ENCODE assay signal across 22 cellular contexts in the genomic region with DNA sequence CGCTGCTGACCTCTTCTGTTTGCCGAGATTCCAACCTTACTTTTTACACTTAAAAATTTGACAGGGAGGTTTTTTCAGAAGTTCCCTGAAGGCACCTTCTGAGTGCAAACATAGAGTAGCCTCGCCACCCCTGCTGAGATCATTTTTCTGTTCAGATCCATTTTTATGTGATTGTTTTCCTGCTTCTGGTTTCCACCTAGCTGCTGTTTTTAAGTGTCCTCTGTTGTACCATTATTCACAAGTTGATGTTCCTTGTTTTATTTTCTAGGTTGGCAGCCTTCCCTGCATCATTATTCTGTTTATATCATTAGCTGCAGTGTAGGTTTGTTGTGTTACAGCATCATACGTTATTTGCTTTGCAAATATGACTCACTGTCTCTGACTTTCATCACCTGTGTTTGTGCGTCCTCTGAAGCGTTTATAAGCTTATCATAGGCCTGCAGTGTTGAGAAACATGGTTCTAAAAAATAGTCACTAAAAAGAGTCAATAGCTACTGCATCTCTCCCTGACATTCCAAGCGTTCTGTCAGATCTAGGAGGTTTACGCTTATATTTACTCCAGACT.
DNase-seq lines count a peak whose midpoint lies in the region; ATAC-seq and TF ChIP-seq lines count a peak whose summit lies in the region.
"Had no signal": no experiment of that assay in that cellular context is flagged by ENCODE, and none has a peak within 500 bp of the region (broad histone marks: within the 10 kb centered on the region; RNA-seq: fewer than 3 reads in every experiment).

No MANE protein-coding gene starts in this region.

- H3K27me3 ChIP-seq in RWPE2 (ENCODE audit: insufficient read depth, poor library complexity, severe bottlenecking) = no peaks in the 10 kb centered on the region
- H3K27me3 ChIP-seq: BLaER1 treated with 17β-estradiol and CSF1 and Interleukin-3, amounts not matched to agents 10 nM and 100 nM; neutrophil had no signal

- H3K9me3 Mint-ChIP-seq in activated CD8-positive, alpha-beta T cell treated with anti-CD3 and anti-CD28 coated beads, Interleukin-2, amount 10 ng/mL, durations not matched to agents 7 days and 5 days (ENCODE audit: insufficient read depth) = no peaks in the 10 kb centered on the region
- H3K9me3 Mint-ChIP-seq: activated CD8-positive, alpha-beta T cell treated with anti-CD3 and anti-CD28 coated beads for 36 hours; activated naive CD4-positive, alpha-beta T cell treated with anti-CD3 and anti-CD28 coated beads, Interleukin-2, amount 50 U/mL, for 24 hours; activated T-cell treated with anti-CD3 and anti-CD28 coated beads, Interleukin-2, amount 50 U/mL, for 4 hours; H9; IgD-negative memory B cell had no signal

- H3K9me3 ChIP-seq in RWPE2 (ENCODE audit: severe bottlenecking) = no peaks in the 10 kb centered on the region
- H3K9me3 ChIP-seq: BLaER1 treated with 17β-estradiol and CSF1 and Interleukin-3, amounts not matched to agents 10 nM and 100 nM; lower lobe of right lung; neutrophil; spleen had no signal

- no peaks in the 10 kb centered on the region for H3K27me3 Mint-ChIP-seq in activated CD8-positive, alpha-beta T cell treated with anti-CD3 and anti-CD28 coated beads, Interleukin-2, amount 10 ng/mL, durations not matched to agents 7 days and 5 days (ENCODE audit: low read depth)

- no peaks in the 10 kb centered on the region for H3K36me3 Mint-ChIP-seq in activated CD8-positive, alpha-beta T cell treated with anti-CD3 and anti-CD28 coated beads, Interleukin-2, amount 10 ng/mL, durations not matched to agents 7 days and 5 days (ENCODE audit: low read depth)
- H3K36me3 Mint-ChIP-seq: activated naive CD4-positive, alpha-beta T cell treated with anti-CD3 and anti-CD28 coated beads, Interleukin-2, amount 50 U/mL, for 24 hours; IgD-negative memory B cell had no signal

- no peaks in the 10 kb centered on the region for H3K36me3 ChIP-seq in RWPE2 (ENCODE audit: low read depth)
- H3K36me3 ChIP-seq: BLaER1 treated with 17β-estradiol and CSF1 and Interleukin-3, amounts not matched to agents 10 nM and 100 nM; lower lobe of right lung; neutrophil; spleen had no signal

- ATAC-seq in RWPE2 (ENCODE audit: low read depth) = peak; percentile 86
- ATAC-seq in activated CD8-positive, alpha-beta T cell treated with anti-CD3 and anti-CD28 coated beads, Interleukin-2, amount 10 ng/mL, durations not matched to agents 7 days and 5 days = no peak
- ATAC-seq: activated CD8-positive, alpha-beta T cell treated with anti-CD3 and anti-CD28 coated beads for 36 hours; activated T-cell treated with anti-CD3 and anti-CD28 coated beads, Interleukin-2, amount 50 U/mL, for 4 hours; lower lobe of right lung had no signal

- no peak overlapping the region for H3K27ac Mint-ChIP-seq in activated CD8-positive, alpha-beta T cell treated with anti-CD3 and anti-CD28 coated beads, Interleukin-2, amount 10 ng/mL, durations not matched to agents 7 days and 5 days
- H3K27ac Mint-ChIP-seq: activated CD8-positive, alpha-beta T cell treated with anti-CD3 and anti-CD28 coated beads for 36 hours; activated naive CD4-positive, alpha-beta T cell treated with anti-CD3 and anti-CD28 coated beads, Interleukin-2, amount 50 U/mL, for 24 hours; H9; IgD-negative memory B cell had no signal

- H3K4me3 Mint-ChIP-seq in activated CD8-positive, alpha-beta T cell treated with anti-CD3 and anti-CD28 coated beads, Interleukin-2, amount 10 ng/mL, durations not matched to agents 7 days and 5 days = no peak overlapping the region
- H3K4me3 Mint-ChIP-seq: activated CD8-positive, alpha-beta T cell treated with anti-CD3 and anti-CD28 coated beads for 36 hours; activated naive CD4-positive, alpha-beta T cell treated with anti-CD3 and anti-CD28 coated beads, Interleukin-2, amount 50 U/mL, for 24 hours; activated T-cell treated with anti-CD3 and anti-CD28 coated beads, Interleukin-2, amount 50 U/mL, for 4 hours; H9; IgD-negative memory B cell had no signal

- CTCF ChIA-PET in activated CD8-positive, alpha-beta T cell treated with anti-CD3 and anti-CD28 coated beads, Interleukin-2, amount 10 ng/mL, durations not matched to agents 7 days and 5 days (lab: Charles Lee) = no interaction called here

- DNase-seq in NCI-H2107 treated with DMSO at 0.1 percent for 48 hours (lab: John Stamatoyannopoulos, UW; ENCODE audit: unreplicated experiment) (peak; percentile 67), NCI-H2107 (lab: John Stamatoyannopoulos, UW) (no peak), NCI-H2029 treated with DMSO at 0.1 percent for 48 hours (lab: John Stamatoyannopoulos, UW) (peak; percentile 12), RWPE2 (ENCODE audit: low spot score) (no peak), kidney tubule cell (ENCODE audit: low spot score) (peak; percentile 42), nucleus accumbens (lab: John Stamatoyannopoulos, UW) (no peak)
- no peak for DNase-seq in activated CD8-positive, alpha-beta T cell treated with anti-CD3 and anti-CD28 coated beads, Interleukin-2, amount 10 ng/mL, durations not matched to agents 7 days and 5 days
- DNase-seq in activated T-cell treated with anti-CD3 and anti-CD28 coated beads, Interleukin-2, amount 50 U/mL, for 1 hour = no peak
- DNase-seq: activated CD4-positive, CD25-positive, alpha-beta regulatory T cell; activated CD8-positive, alpha-beta T cell treated with anti-CD3 and anti-CD28 coated beads for 36 hours; activated T-cell treated with anti-CD3 and anti-CD28 coated beads, Interleukin-2, amount 50 U/mL, for 4 hours; DMS 273 treated with DMSO at 0.1 percent for 48 hours; effector memory CD4-positive, alpha-beta T cell; glutamatergic neuron; H9; lower lobe of right lung; NCI-H524; spleen had no signal

- H3K4me1 Mint-ChIP-seq in activated CD8-positive, alpha-beta T cell treated with anti-CD3 and anti-CD28 coated beads, Interleukin-2, amount 10 ng/mL, durations not matched to agents 7 days and 5 days (ENCODE audit: low read depth) = no peaks in the 10 kb centered on the region
- H3K4me1 Mint-ChIP-seq: activated naive CD4-positive, alpha-beta T cell treated with anti-CD3 and anti-CD28 coated beads, Interleukin-2, amount 50 U/mL, for 24 hours; H9; IgD-negative memory B cell had no signal

- H3K4me3 ChIP-seq in RWPE2 (ENCODE audit: severe bottlenecking) = no peak overlapping the region
- H3K4me3 ChIP-seq: BLaER1 treated with 17β-estradiol and CSF1 and Interleukin-3, amounts not matched to agents 10 nM and 100 nM; lower lobe of right lung; spleen had no signal

- peaks cover 3% of the 10 kb centered on the region for H3K4me1 ChIP-seq in RWPE2 (ENCODE audit: insufficient read depth, poor library complexity, severe bottlenecking)
- H3K4me1 ChIP-seq: lower lobe of right lung, spleen had no signal

- no peak for TF ChIP-seq CTCF in RWPE2 (IDR thresholded peaks at IDR 0.05; ENCODE audit: poor library complexity, severe bottlenecking)

- POLR2A ChIA-PET in activated CD8-positive, alpha-beta T cell treated with anti-CD3 and anti-CD28 coated beads, Interleukin-2, amount 10 ng/mL, durations not matched to agents 7 days and 5 days (lab: Charles Lee) = no interaction called here

- no peak overlapping the region for H3K27ac ChIP-seq in RWPE2 (ENCODE audit: poor library complexity, severe bottlenecking)
- H3K27ac ChIP-seq: BLaER1 treated with 17β-estradiol and CSF1 and Interleukin-3, amounts not matched to agents 10 nM and 100 nM; lower lobe of right lung; neutrophil; spleen had no signal

Comparison
In these comparisons a context has a peak if more than half of its experiments do, and no peak if none do; other contexts are left out.
1. DNase-seq: peak in NCI-H2107 treated with DMSO at 0.1 percent for 48 hours (single experiment), NCI-H2029 treated with DMSO at 0.1 percent for 48 hours (single experiment) and kidney tubule cell (single experiment); none in NCI-H2107 (single experiment), RWPE2 (single experiment), activated CD8-positive, alpha-beta T cell treated with anti-CD3 and anti-CD28 coated beads, Interleukin-2, amount 10 ng/mL, durations not matched to agents 7 days and 5 days (single experiment), nucleus accumbens (0 of 56) and activated T-cell treated with anti-CD3 and anti-CD28 coated beads, Interleukin-2, amount 50 U/mL, for 1 hour (single experiment).